In the genomic region with DNA sequence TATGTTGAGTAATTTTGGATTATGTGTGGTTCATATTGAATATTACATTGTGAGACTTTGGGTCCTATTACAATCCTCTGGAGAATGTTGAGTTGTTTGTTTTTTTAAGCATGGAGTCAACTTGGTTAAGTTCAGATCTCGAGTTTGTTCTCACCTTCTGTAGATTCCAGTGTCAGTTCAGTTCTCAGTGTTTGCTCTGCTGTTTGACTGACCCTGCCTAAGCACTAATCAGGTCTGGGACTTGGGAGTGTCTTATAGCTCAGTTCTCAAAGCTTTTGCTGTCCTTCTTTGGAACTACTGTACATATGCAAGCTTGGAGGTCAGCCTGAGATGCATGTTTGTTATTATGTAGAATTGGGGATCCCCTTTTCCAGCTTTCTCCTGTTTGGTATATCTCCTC, we compare ENCODE assay signal across 10 cellular contexts.
A peak's percentile ranks its signal among the peaks of the same experiment; 100 is the strongest.
DNase-seq lines count a peak whose midpoint lies in the region; ATAC-seq, FAIRE-seq and TF ChIP-seq lines count a peak whose summit lies in the region.
"Had no signal": no experiment of that assay in that cellular context is flagged by ENCODE, and none has a peak within 500 bp of the region (broad histone marks: within the 10 kb centered on the region; RNA-seq: fewer than 3 reads in every experiment).

No MANE protein-coding gene starts in this region.

- H3K27me3 ChIP-seq in left lung: no peaks in the 10 kb centered on the region
- H3K27me3 ChIP-seq in spleen (replicated peaks in 1 of 7): no peaks in the 10 kb centered on the region

- 53 to 81% (median 76%) methylated on average over 1 of the region's 1 CpG for WGBS in spleen, 5 donors

- H3K27ac ChIP-seq in left lung (peak overlapping the region; percentile 54 to 66), spleen (peak overlapping the region; percentile 50 to 83 (median 72))

- no peak for DNase-seq in H54 (ENCODE audit: insufficient read length, low spot score)
- DNase-seq in astrocyte of the hippocampus (ENCODE audit: low read depth, low spot score): peak; percentile 23
- DNase-seq in left lung: no peak
- no peak for DNase-seq in spleen
- DNase-seq in GF-D8 (lab: John Stamatoyannopoulos, UW): no peak
- DNase-seq in central memory CD4-positive, alpha-beta T cell: no peak
- DNase-seq in NCI-H146 (lab: John Stamatoyannopoulos, UW): no peak
- DNase-seq: activated CD4-positive, alpha-beta T cell treated with anti-CD3 and anti-CD28 coated beads for 4 hours; DND-41 had no signal

- H3K4me1 ChIP-seq in left lung: peaks cover 17 to 96% of the 10 kb centered on the region in 2 donors
- peaks cover 34 to 96% (median 77%) of the 10 kb centered on the region in 6 donors for H3K4me1 ChIP-seq in spleen

- H3K9me3 ChIP-seq in left lung: no peaks in the 10 kb centered on the region
- no peaks in the 10 kb centered on the region for H3K9me3 ChIP-seq in spleen

- peak; percentile 94 for FAIRE-seq in H54 (lab: Jason Lieb, UNC)

- TF ChIP-seq POLR2A in H54 (IDR thresholded peaks at IDR 0.05; ENCODE audit: low read depth, low read length) (no peak), spleen (IDR thresholded peaks at IDR 0.05) (no peak)

- TF ChIP-seq CTCF in left lung (IDR thresholded peaks at IDR 0.05): no peak
- no peak for TF ChIP-seq CTCF in spleen (IDR thresholded peaks at IDR 0.05 in 8 of 11, conservative IDR thresholded peaks at IDR 0.05 in 3 of 11)

- H3K36me3 ChIP-seq in left lung: no peaks in the 10 kb centered on the region
- H3K36me3 ChIP-seq in spleen: no peaks in the 10 kb centered on the region

- intact Hi-C loops in left lung (cut with DNase I): no loop called here
- intact Hi-C loops in spleen (cut with DNase I; ENCODE audit: low total_unique reads): no loop called here

- ATAC-seq in left lung (peak; percentile 60), HG02852 (IDR thresholded peaks at IDR 0.05; ENCODE audit: unreplicated experiment) (no peak)

- H3K4me3 ChIP-seq in left lung (no peak overlapping the region), spleen (no peak overlapping the region)
